In genomic region chr17:51860934-51861561, GRCh38 we compare ENCODE assay signal across 8 cellular contexts.
DNase-seq lines count a peak whose midpoint lies in the region; ATAC-seq and TF ChIP-seq lines count a peak whose summit lies in the region.

No MANE protein-coding gene starts in this region.

- no peaks in the 10 kb centered on the region for H3K9me3 ChIP-seq in mammary epithelial cell (replicated peaks; ENCODE audit: insufficient read depth, low read length)

- H3K4me1 ChIP-seq in mammary epithelial cell (ENCODE audit: insufficient read depth, low read length): no peaks in the 10 kb centered on the region

- dilution Hi-C loops in mammary epithelial cell (cut with HindIII; ENCODE audit: low sequenced_read_pairs): no loop called here

- ATAC-seq in GM18511 (IDR thresholded peaks at IDR 0.05; ENCODE audit: unreplicated experiment): peak; percentile 68
- no peak for ATAC-seq in GM21529 (IDR thresholded peaks at IDR 0.05; ENCODE audit: unreplicated experiment)
- no peak for ATAC-seq in HG02970 (IDR thresholded peaks at IDR 0.05; ENCODE audit: low FRiP score, unreplicated experiment)

- H3K4me1 Mint-ChIP-seq in nephron: peaks cover 49% of the 10 kb centered on the region

- peaks cover 3% of the 10 kb centered on the region for H3K27me3 ChIP-seq in mammary epithelial cell (ENCODE audit: insufficient read depth, low read length)

- no peak overlapping the region for H3K9ac ChIP-seq in mammary epithelial cell (ENCODE audit: insufficient read depth, low read length)

- in situ Hi-C loops in mammary epithelial cell (cut with MboI; ENCODE audit: low sequenced_read_pairs in 2 of 2): loop anchor here in 1 of 2 donors (10.0 kb wide), 1 partner anchor 244 kb away; no protein-coding TSS in a partner anchor

- H2AFZ ChIP-seq in mammary epithelial cell (ENCODE audit: low read depth, low read length): no peak overlapping the region

- TF ChIP-seq CTCF in mammary epithelial cell (conservative IDR thresholded peaks at IDR 0.05 in 1 of 2, IDR thresholded peaks at IDR 0.05 in 1 of 2; ENCODE audit: extremely low read depth in 1 of 2, insufficient read depth in 1 of 2, low read depth in 1 of 2, low read length in 2 of 2): peak; percentile 63 to 87
- peak; percentile 45 to 69 (median 58) for TF ChIP-seq CTCF in nephron (IDR thresholded peaks at IDR 0.05; ENCODE audit: unreplicated experiment in 3 of 3)

- H3K36me3 Mint-ChIP-seq in nephron (ENCODE audit: low read depth): no peaks in the 10 kb centered on the region

- H3K27ac Mint-ChIP-seq in nephron: peak overlapping the region in 2 of 3 experiments; percentile 32 to 43

- H3K4me3 ChIP-seq in mammary epithelial cell (replicated peaks in 1 of 3; ENCODE audit: insufficient read depth in 1 of 3, low read depth in 2 of 3, low read length in 3 of 3): no peak overlapping the region

- H3K27ac ChIP-seq in mammary epithelial cell (ENCODE audit: insufficient read depth, low read depth, low read length): no peak overlapping the region

- BruUV-seq in mammary epithelial cell (replicated peaks; lab: Mats Ljungman, UMichigan): no TSS peak

- intact Hi-C loops in mammary epithelial cell (cut with micrococcal nuclease): loop anchor here (1.0 to 10.0 kb wide), 3 partner anchors 99 to 276 kb away; no protein-coding TSS in a partner anchor

- peak; percentile 0 for DNase-seq in COR-L47 (lab: John Stamatoyannopoulos, UW)
- peak; percentile 18 for DNase-seq in NCI-H2081 treated with DMSO at 0.1 percent for 48 hours (lab: John Stamatoyannopoulos, UW)
- peak; percentile 35 for DNase-seq in mammary epithelial cell
- no peak for DNase-seq in effector CD8-positive, alpha-beta T cell (lab: John Stamatoyannopoulos, UW)

- H4K20me1 ChIP-seq in mammary epithelial cell (ENCODE audit: insufficient read depth, low read length): no peaks in the 10 kb centered on the region

- no peak overlapping the region for H3K4me3 Mint-ChIP-seq in nephron

- no peak overlapping the region for H3K4me2 ChIP-seq in mammary epithelial cell (ENCODE audit: insufficient read depth, low read depth, low read length)

- no peaks in the 10 kb centered on the region for H3K36me3 ChIP-seq in mammary epithelial cell (ENCODE audit: insufficient read depth, low read length)

- H3K79me2 ChIP-seq in mammary epithelial cell (ENCODE audit: insufficient read depth, low read length): no peaks in the 10 kb centered on the region

- no peaks in the 10 kb centered on the region for H3K9me3 Mint-ChIP-seq in nephron

- 2% methylated on average over 6 of the region's 6 CpGs for WGBS in mammary epithelial cell (ENCODE audit: low coverage, missing lambda C conversion rate)

- CTCF ChIA-PET in mammary epithelial cell (lab: Charles Lee; ENCODE audit: low non-redundant PET): interaction anchor here (0.6 to 0.8 kb wide), 2 partner anchors 154 to 246 kb away, joined by 4 to 8 read pairs; no protein-coding TSS in a partner anchor

- H3K27me3 Mint-ChIP-seq in nephron (ENCODE audit: low read depth): peaks cover 19% of the 10 kb centered on the region
